Comparison of ENCODE assay signal across 1 cellular context in the genomic region with DNA sequence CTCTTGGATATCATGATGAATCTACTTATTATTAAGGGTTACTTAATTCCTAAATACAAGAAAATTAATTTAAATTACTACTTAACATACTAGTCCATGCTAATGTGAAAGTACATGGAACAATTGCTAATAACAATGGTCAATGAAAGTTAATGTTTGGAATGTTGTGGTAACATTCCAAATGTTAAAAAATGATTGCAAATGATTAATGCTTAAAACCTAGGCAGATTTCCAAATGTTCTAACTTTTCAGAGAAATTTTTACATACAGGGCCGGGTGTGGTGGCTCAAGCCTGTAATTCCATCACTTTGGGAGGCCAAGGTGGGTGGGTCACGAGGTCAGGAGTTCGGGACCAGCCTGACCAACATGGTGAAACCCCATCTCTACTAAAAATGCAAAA.
TF ChIP-seq lines count a peak whose summit lies in the region.

No MANE protein-coding gene starts in this region.

TF ChIP-seq in SK-N-SH, 30 proteins besides CTCF, POLR2A, EP300 and RAD21 (continued from another document):
- TF ChIP-seq, protein P1, sequence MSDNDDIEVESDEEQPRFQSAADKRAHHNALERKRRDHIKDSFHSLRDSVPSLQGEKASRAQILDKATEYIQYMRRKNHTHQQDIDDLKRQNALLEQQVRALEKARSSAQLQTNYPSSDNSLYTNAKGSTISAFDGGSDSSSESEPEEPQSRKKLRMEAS (IDR thresholded peaks at IDR 0.05; ENCODE audit: low read depth): no peak
- TF ChIP-seq SMC3 (IDR thresholded peaks at IDR 0.05; ENCODE audit: low read depth, low read length): no peak
- no peak for TF ChIP-seq TCF12 (IDR thresholded peaks at IDR 0.05)
- no peak for TF ChIP-seq RFX5 (IDR thresholded peaks at IDR 0.05; ENCODE audit: low read length)
- TF ChIP-seq RXRA (IDR thresholded peaks at IDR 0.05; ENCODE audit: borderline replicate concordance, low read depth): no peak
- TF ChIP-seq NFIC (IDR thresholded peaks at IDR 0.05; ENCODE audit: borderline replicate concordance): no peak
- TF ChIP-seq FOSL2 (IDR thresholded peaks at IDR 0.05; ENCODE audit: borderline replicate concordance, low read depth): no peak
- no peak for TF ChIP-seq TEAD4 (IDR thresholded peaks at IDR 0.05; ENCODE audit: borderline replicate concordance, insufficient read depth)
- TF ChIP-seq, protein P2, sequence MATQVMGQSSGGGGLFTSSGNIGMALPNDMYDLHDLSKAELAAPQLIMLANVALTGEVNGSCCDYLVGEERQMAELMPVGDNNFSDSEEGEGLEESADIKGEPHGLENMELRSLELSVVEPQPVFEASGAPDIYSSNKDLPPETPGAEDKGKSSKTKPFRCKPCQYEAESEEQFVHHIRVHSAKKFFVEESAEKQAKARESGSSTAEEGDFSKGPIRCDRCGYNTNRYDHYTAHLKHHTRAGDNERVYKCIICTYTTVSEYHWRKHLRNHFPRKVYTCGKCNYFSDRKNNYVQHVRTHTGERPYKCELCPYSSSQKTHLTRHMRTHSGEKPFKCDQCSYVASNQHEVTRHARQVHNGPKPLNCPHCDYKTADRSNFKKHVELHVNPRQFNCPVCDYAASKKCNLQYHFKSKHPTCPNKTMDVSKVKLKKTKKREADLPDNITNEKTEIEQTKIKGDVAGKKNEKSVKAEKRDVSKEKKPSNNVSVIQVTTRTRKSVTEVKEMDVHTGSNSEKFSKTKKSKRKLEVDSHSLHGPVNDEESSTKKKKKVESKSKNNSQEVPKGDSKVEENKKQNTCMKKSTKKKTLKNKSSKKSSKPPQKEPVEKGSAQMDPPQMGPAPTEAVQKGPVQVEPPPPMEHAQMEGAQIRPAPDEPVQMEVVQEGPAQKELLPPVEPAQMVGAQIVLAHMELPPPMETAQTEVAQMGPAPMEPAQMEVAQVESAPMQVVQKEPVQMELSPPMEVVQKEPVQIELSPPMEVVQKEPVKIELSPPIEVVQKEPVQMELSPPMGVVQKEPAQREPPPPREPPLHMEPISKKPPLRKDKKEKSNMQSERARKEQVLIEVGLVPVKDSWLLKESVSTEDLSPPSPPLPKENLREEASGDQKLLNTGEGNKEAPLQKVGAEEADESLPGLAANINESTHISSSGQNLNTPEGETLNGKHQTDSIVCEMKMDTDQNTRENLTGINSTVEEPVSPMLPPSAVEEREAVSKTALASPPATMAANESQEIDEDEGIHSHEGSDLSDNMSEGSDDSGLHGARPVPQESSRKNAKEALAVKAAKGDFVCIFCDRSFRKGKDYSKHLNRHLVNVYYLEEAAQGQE (IDR thresholded peaks at IDR 0.05; ENCODE audit: low read depth, low read length): no peak
- no peak for TF ChIP-seq GATA2 (CRISPR knock-in tag; IDR thresholded peaks at IDR 0.05)
- TF ChIP-seq, protein P3, sequence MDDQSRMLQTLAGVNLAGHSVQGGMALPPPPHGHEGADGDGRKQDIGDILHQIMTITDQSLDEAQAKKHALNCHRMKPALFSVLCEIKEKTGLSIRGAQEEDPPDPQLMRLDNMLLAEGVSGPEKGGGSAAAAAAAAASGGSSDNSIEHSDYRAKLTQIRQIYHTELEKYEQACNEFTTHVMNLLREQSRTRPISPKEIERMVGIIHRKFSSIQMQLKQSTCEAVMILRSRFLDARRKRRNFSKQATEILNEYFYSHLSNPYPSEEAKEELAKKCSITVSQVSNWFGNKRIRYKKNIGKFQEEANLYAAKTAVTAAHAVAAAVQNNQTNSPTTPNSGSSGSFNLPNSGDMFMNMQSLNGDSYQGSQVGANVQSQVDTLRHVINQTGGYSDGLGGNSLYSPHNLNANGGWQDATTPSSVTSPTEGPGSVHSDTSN (IDR thresholded peaks at IDR 0.05): no peak
- TF ChIP-seq GABPA (IDR thresholded peaks at IDR 0.05; ENCODE audit: low read depth): no peak
- no peak for TF ChIP-seq TAF1 (IDR thresholded peaks at IDR 0.05; ENCODE audit: borderline replicate concordance, low read depth, low read length)
- no peak for TF ChIP-seq IRF3 (IDR thresholded peaks at IDR 0.05; ENCODE audit: low read depth, low read length)
TF ChIP-seq in SK-N-SH: peak in this region for 0.
